Comparison of ENCODE assay signal across 16 cellular contexts in genomic region chr5:171434874-171435273, GRCh38. TPM values are rescaled to one million over a fixed set of nuclear protein-coding genes. Genes with fewer than 3 reads are reported as not detected.
A peak's percentile ranks its signal among the peaks of the same experiment; 100 is the strongest.
DNase-seq lines count a peak whose midpoint lies in the region; ATAC-seq and TF ChIP-seq lines count a peak whose summit lies in the region.
"Had no signal": no experiment of that assay in that cellular context is flagged by ENCODE, and none has a peak within 500 bp of the region (broad histone marks: within the 10 kb centered on the region; RNA-seq: fewer than 3 reads in every experiment).

No MANE protein-coding gene starts in this region.

- no peaks in the 10 kb centered on the region for H3K9me3 ChIP-seq in HEK293 (ENCODE audit: control insufficient read depth, insufficient read depth, low read depth, low read length)
- H3K9me3 ChIP-seq in osteoblast (ENCODE audit: low read depth, low read length) = no peaks in the 10 kb centered on the region
- H3K9me3 ChIP-seq: Caco-2 had no signal

- H3K9me3 Mint-ChIP-seq in glutamatergic neuron (ENCODE audit: unreplicated experiment) = peaks cover 8% of the 10 kb centered on the region
- H3K9me3 Mint-ChIP-seq: CD8-positive, alpha-beta T cell; HFFc6 had no signal

- H3K4me1 Mint-ChIP-seq in glutamatergic neuron (ENCODE audit: low read depth, unreplicated experiment) = peaks cover 28% of the 10 kb centered on the region

- H3K4me3 Mint-ChIP-seq in glutamatergic neuron (ENCODE audit: unreplicated experiment) = peak overlapping the region; percentile 61
- H3K4me3 Mint-ChIP-seq: CD8-positive, alpha-beta T cell; HFFc6 had no signal

- CTCF ChIA-PET in HEK293 (lab: Yijun Ruan, JAX) = interaction anchor here (0.7 kb wide), 1 partner anchor 11 kb away, joined by 3 read pairs; no protein-coding TSS in a partner anchor

- no peak for TF ChIP-seq CTCF in HEK293 (tag by site-specific recombination; IDR thresholded peaks at IDR 0.05)
- no peak for TF ChIP-seq CTCF in glutamatergic neuron (IDR thresholded peaks at IDR 0.05; ENCODE audit: partially characterized antibody, unreplicated experiment)
- no peak for TF ChIP-seq CTCF in osteoblast (IDR thresholded peaks at IDR 0.05; ENCODE audit: extremely low read depth, low read depth, low read length)

- H4K20me1 ChIP-seq in osteoblast (ENCODE audit: insufficient read depth, low read length) = no peaks in the 10 kb centered on the region

- H3K27ac ChIP-seq in HEK293 (ENCODE audit: extremely low read depth, low read depth, low read length) (no peak overlapping the region), osteoblast (ENCODE audit: low read depth, low read length) (no peak overlapping the region)

- no peak overlapping the region for H3K27ac Mint-ChIP-seq in glutamatergic neuron (ENCODE audit: unreplicated experiment)
- H3K27ac Mint-ChIP-seq: CD8-positive, alpha-beta T cell; HFFc6 had no signal

- no peaks in the 10 kb centered on the region for H3K27me3 ChIP-seq in osteoblast (ENCODE audit: insufficient read depth, low read length)

- no peaks in the 10 kb centered on the region for H3K36me3 Mint-ChIP-seq in glutamatergic neuron (ENCODE audit: unreplicated experiment)
- H3K36me3 Mint-ChIP-seq: CD8-positive, alpha-beta T cell had no signal

- no peak for DNase-seq in glutamatergic neuron
- peak; percentile 17 for DNase-seq in osteoblast (ENCODE audit: insufficient read length, low spot score, missing footprints)
- DNase-seq in SW480 (ENCODE audit: low spot score) = no peak
- DNase-seq in stimulated activated CD8-positive, alpha-beta memory T cell treated with anti-CD3 and anti-CD28 coated beads, Interleukin-4, amount 100 ng/mL, for 48 hours = no peak
- DNase-seq: C1 segment of cervical spinal cord; Caco-2; CD8-positive, alpha-beta T cell; DMS79; EL; GF-D8; GOT3; H7; HFFc6 had no signal

- H2AFZ ChIP-seq in osteoblast (ENCODE audit: low read length) = no peak overlapping the region

- no peak overlapping the region for H3K4me3 ChIP-seq in HEK293 (ENCODE audit: low read depth, low read length)
- H3K4me3 ChIP-seq in osteoblast (ENCODE audit: insufficient read depth, low read length) = no peak overlapping the region

- no peak for ATAC-seq in GM19035 (IDR thresholded peaks at IDR 0.05; ENCODE audit: unreplicated experiment)
- ATAC-seq: CD8-positive, alpha-beta T cell; HCT116 had no signal

- H3K79me2 ChIP-seq in osteoblast (ENCODE audit: insufficient read depth, low read length) = no peaks in the 10 kb centered on the region

- H3K36me3 ChIP-seq in HEK293 (ENCODE audit: control insufficient read depth in 2 of 2, insufficient read depth in 1 of 2, low read length in 2 of 2) = no peaks in the 10 kb centered on the region
- no peaks in the 10 kb centered on the region for H3K36me3 ChIP-seq in osteoblast (ENCODE audit: insufficient read depth, low read length)

- H3K4me2 ChIP-seq in osteoblast (ENCODE audit: insufficient read depth, low read length) = no peak overlapping the region

- peaks cover 14% of the 10 kb centered on the region for H3K27me3 Mint-ChIP-seq in glutamatergic neuron (ENCODE audit: unreplicated experiment)

- POLR2A ChIA-PET in HEK293 (lab: Yijun Ruan, JAX) = interaction anchor here (0.7 kb wide), 1 partner anchor 74 kb away, joined by 4 read pairs; no protein-coding TSS in a partner anchor

- no peaks in the 10 kb centered on the region for H3K4me1 ChIP-seq in HEK293 (ENCODE audit: control insufficient read depth, insufficient read depth, low read length)
- no peaks in the 10 kb centered on the region for H3K4me1 ChIP-seq in osteoblast (ENCODE audit: insufficient read depth, low read length)
- H3K4me1 ChIP-seq: Caco-2 had no signal

TF ChIP-seq in HEK293, 187 proteins besides CTCF, POLR2A, EP300 and RAD21:
- TF ChIP-seq SP7 (tag by site-specific recombination; IDR thresholded peaks at IDR 0.05) (no peak), ZNF623 (tag by site-specific recombination; IDR thresholded peaks at IDR 0.05) (peak; percentile 96)
- TF ChIP-seq, protein P1, sequence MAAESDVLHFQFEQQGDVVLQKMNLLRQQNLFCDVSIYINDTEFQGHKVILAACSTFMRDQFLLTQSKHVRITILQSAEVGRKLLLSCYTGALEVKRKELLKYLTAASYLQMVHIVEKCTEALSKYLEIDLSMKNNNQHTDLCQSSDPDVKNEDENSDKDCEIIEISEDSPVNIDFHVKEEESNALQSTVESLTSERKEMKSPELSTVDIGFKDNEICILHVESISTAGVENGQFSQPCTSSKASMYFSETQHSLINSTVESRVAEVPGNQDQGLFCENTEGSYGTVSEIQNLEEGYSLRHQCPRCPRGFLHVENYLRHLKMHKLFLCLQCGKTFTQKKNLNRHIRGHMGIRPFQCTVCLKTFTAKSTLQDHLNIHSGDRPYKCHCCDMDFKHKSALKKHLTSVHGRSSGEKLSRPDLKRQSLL (tag by site-specific recombination; IDR thresholded peaks at IDR 0.05) = no peak
- TF ChIP-seq, protein P2, sequence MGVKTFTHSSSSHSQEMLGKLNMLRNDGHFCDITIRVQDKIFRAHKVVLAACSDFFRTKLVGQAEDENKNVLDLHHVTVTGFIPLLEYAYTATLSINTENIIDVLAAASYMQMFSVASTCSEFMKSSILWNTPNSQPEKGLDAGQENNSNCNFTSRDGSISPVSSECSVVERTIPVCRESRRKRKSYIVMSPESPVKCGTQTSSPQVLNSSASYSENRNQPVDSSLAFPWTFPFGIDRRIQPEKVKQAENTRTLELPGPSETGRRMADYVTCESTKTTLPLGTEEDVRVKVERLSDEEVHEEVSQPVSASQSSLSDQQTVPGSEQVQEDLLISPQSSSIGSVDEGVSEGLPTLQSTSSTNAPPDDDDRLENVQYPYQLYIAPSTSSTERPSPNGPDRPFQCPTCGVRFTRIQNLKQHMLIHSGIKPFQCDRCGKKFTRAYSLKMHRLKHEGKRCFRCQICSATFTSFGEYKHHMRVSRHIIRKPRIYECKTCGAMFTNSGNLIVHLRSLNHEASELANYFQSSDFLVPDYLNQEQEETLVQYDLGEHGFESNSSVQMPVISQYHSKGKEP (tag by site-specific recombination; IDR thresholded peaks at IDR 0.05) = no peak

RNA-seq across cellular contexts. Expression of gene FGF18, which starts 15.4 kb away (rescaled TPM):
- total RNA-seq in glutamatergic neuron (ENCODE audit: unreplicated experiment) (26.3 TPM), osteoblast (under 0.01 and 0.29 TPM in 2 replicates)

RNA-seq across cellular contexts. Expression of gene NPM1, which starts 47.2 kb away (rescaled TPM):
- total RNA-seq in glutamatergic neuron (ENCODE audit: unreplicated experiment) (600 TPM), osteoblast (1,126 and 1,271 TPM in 2 replicates)

Comparison
In these comparisons a context has a peak if more than half of its experiments do, and no peak if none do; other contexts are left out.
1. RNA of gene FGF18, which starts 15.4 kb away (total RNA-seq): 26.3 TPM in glutamatergic neuron (single experiment); under 0.01 to 0.29 TPM in osteoblast; every median in the first group is over 10 times any median in the second.